Comparison of ENCODE assay signal across 19 cellular contexts in the genomic region with DNA sequence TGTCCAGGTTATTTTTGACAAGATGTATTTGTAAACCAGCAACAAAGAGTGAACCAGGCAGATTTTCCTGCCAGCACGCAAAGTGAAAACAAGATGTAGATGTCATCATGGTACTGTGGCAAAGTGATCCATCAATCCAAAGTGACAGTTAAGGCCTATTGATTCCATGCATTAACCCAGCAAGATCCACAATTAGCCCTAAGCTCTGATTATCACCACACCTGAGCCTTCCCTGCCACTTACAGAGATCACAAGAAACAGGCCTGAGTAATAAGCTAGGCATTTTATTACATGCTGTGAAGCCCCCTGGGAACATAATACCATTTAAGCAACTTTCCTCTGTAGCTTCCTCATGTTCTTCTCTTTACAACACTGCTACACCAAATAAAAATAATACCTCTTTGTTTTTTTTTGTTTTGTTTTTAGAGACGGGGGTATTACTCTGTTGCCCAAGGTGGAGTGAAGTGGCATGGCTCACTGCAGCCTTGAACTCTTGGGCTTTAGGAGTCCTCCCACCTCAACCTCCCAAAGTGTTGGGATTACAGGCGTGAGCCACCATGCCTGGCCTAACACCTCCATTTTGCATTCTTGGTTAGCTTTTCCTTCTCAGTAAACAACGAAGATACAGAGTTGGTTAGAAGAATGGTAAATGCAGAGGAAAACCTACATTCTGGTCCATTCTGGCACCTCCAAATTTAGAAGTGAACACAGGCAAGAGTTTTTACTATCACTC.
DNase-seq lines count a peak whose midpoint lies in the region; ATAC-seq and TF ChIP-seq lines count a peak whose summit lies in the region.
"Had no signal": no experiment of that assay in that cellular context is flagged by ENCODE, and none has a peak within 500 bp of the region (broad histone marks: within the 10 kb centered on the region; RNA-seq: fewer than 3 reads in every experiment).

No MANE protein-coding gene starts in this region.

- peaks cover 54% of the 10 kb centered on the region for H3K4me1 ChIP-seq in HUES64 (ENCODE audit: insufficient read depth, low read length)
- H3K4me1 ChIP-seq in neuron (ENCODE audit: insufficient read depth, low read length): peaks cover 28% of the 10 kb centered on the region
- H3K4me1 ChIP-seq in ascending aorta: no peaks in the 10 kb centered on the region

- H3K4me3 Mint-ChIP-seq in endothelial cell (ENCODE audit: unreplicated experiment): peak overlapping the region; percentile 43
- H3K4me3 Mint-ChIP-seq in T-helper 2 cell treated with Interferon-gamma antibody and Interleukin-4, amounts not matched to agents 5 μg/mL and 100 μg/mL, for 36 hours: no peak overlapping the region
- H3K4me3 Mint-ChIP-seq: activated naive CD8-positive, alpha-beta T cell treated with anti-CD3 and anti-CD28 coated beads, Interleukin-2, amount 50 U/mL, for 24 hours; CD8-positive, alpha-beta memory T cell; central memory CD8-positive, alpha-beta T cell had no signal

- H3K36me3 Mint-ChIP-seq in endothelial cell (ENCODE audit: low read depth, unreplicated experiment): peaks cover 3% of the 10 kb centered on the region
- no peaks in the 10 kb centered on the region for H3K36me3 Mint-ChIP-seq in T-helper 2 cell treated with Interferon-gamma antibody and Interleukin-4, amounts not matched to agents 5 μg/mL and 100 μg/mL, for 36 hours (ENCODE audit: low read depth)
- H3K36me3 Mint-ChIP-seq: CD8-positive, alpha-beta memory T cell had no signal

- H3K36me3 ChIP-seq in HUES64 (ENCODE audit: insufficient read depth, low read length): no peaks in the 10 kb centered on the region
- no peaks in the 10 kb centered on the region for H3K36me3 ChIP-seq in neuron (ENCODE audit: insufficient read depth, low read length)
- no peaks in the 10 kb centered on the region for H3K36me3 ChIP-seq in ascending aorta
- H3K36me3 ChIP-seq: left ventricle myocardium inferior, thoracic aorta had no signal

- H3K27ac ChIP-seq in HUES64 (ENCODE audit: low read depth, low read length) (peak overlapping the region; percentile 94), ascending aorta (no peak overlapping the region)
- H3K27ac ChIP-seq: KMS-11, left ventricle myocardium inferior, thoracic aorta had no signal

- intact Hi-C loops in ascending aorta (cut with DNase I): no loop called here

- peak overlapping the region; percentile 97 for H3K27ac Mint-ChIP-seq in endothelial cell (ENCODE audit: unreplicated experiment)
- H3K27ac Mint-ChIP-seq in T-helper 2 cell treated with Interferon-gamma antibody and Interleukin-4, amounts not matched to agents 5 μg/mL and 100 μg/mL, for 36 hours: no peak overlapping the region
- H3K27ac Mint-ChIP-seq: activated naive CD8-positive, alpha-beta T cell treated with anti-CD3 and anti-CD28 coated beads, Interleukin-2, amount 50 U/mL, for 24 hours; activated T-helper 2 cell treated with anti-CD3 and anti-CD28 coated beads, Interferon-gamma antibody, Interleukin-2, Interleukin-4, amounts not matched to agents 10 μg/mL and 5 μg/mL and 100 μg/mL, durations not matched to agents 14 hours and 24 hours and 36 hours; CD8-positive, alpha-beta memory T cell had no signal

- H3K9ac ChIP-seq in HUES64 (ENCODE audit: low read depth, low read length): peak overlapping the region; percentile 65; the same call in 1 of the 2 replicates
- H3K9ac ChIP-seq: KMS-11 had no signal

- peaks cover 4% of the 10 kb centered on the region for H3K27me3 Mint-ChIP-seq in endothelial cell (ENCODE audit: unreplicated experiment)
- H3K27me3 Mint-ChIP-seq in T-helper 2 cell treated with Interferon-gamma antibody and Interleukin-4, amounts not matched to agents 5 μg/mL and 100 μg/mL, for 36 hours (ENCODE audit: low read depth): no peaks in the 10 kb centered on the region

- WGBS in HUES64: 70% methylated on average over 2 of the region's 4 CpGs

- peak overlapping the region; percentile 42 for H2AFZ ChIP-seq in neuron (ENCODE audit: low read depth, low read length)

- TF ChIP-seq CTCF in endothelial cell (IDR thresholded peaks at IDR 0.05; ENCODE audit: unreplicated experiment): no peak
- TF ChIP-seq CTCF in ascending aorta (IDR thresholded peaks at IDR 0.05): no peak

- H3K4me1 Mint-ChIP-seq in endothelial cell (ENCODE audit: unreplicated experiment): peaks cover 78% of the 10 kb centered on the region
- H3K4me1 Mint-ChIP-seq in T-helper 2 cell treated with Interferon-gamma antibody and Interleukin-4, amounts not matched to agents 5 μg/mL and 100 μg/mL, for 36 hours (ENCODE audit: low read depth): no peaks in the 10 kb centered on the region
- H3K4me1 Mint-ChIP-seq: activated naive CD8-positive, alpha-beta T cell treated with anti-CD3 and anti-CD28 coated beads, Interleukin-2, amount 50 U/mL, for 24 hours; CD8-positive, alpha-beta memory T cell; central memory CD8-positive, alpha-beta T cell had no signal

- H3K4me3 ChIP-seq in HUES64 (ENCODE audit: low read length): no peak overlapping the region
- no peak overlapping the region for H3K4me3 ChIP-seq in neuron (ENCODE audit: low read length)
- no peak overlapping the region for H3K4me3 ChIP-seq in ascending aorta
- H3K4me3 ChIP-seq: left ventricle myocardium inferior, thoracic aorta had no signal

- no peak for ATAC-seq in HG02798 (IDR thresholded peaks at IDR 0.05; ENCODE audit: poor library complexity, unreplicated experiment)
- ATAC-seq: activated naive CD8-positive, alpha-beta T cell treated with anti-CD3 and anti-CD28 coated beads, Interleukin-2, amount 50 U/mL, for 24 hours had no signal

- no peaks in the 10 kb centered on the region for H3K9me3 Mint-ChIP-seq in endothelial cell (ENCODE audit: unreplicated experiment)
- H3K9me3 Mint-ChIP-seq in T-helper 2 cell treated with Interferon-gamma antibody and Interleukin-4, amounts not matched to agents 5 μg/mL and 100 μg/mL, for 36 hours: no peaks in the 10 kb centered on the region
- H3K9me3 Mint-ChIP-seq: activated naive CD8-positive, alpha-beta T cell treated with anti-CD3 and anti-CD28 coated beads, Interleukin-2, amount 50 U/mL, for 24 hours; activated T-helper 2 cell treated with anti-CD3 and anti-CD28 coated beads, Interferon-gamma antibody, Interleukin-2, Interleukin-4, amounts not matched to agents 10 μg/mL and 5 μg/mL and 100 μg/mL, durations not matched to agents 14 hours and 24 hours and 36 hours; central memory CD8-positive, alpha-beta T cell had no signal

- DNase-seq in NCI-H748 treated with DMSO at 0.1 percent for 48 hours (lab: John Stamatoyannopoulos, UW) (peak; percentile 68), endothelial cell (ENCODE audit: low spot score) (no peak), ascending aorta (ENCODE audit: low spot score in 2 of 2) (no peak), nucleus accumbens (lab: John Stamatoyannopoulos, UW) (no peak)
- DNase-seq in T-helper 2 cell treated with Interferon-gamma antibody and Interleukin-4, amounts not matched to agents 5 μg/mL and 100 μg/mL, for 36 hours (ENCODE audit: low spot score): no peak
- DNase-seq: activated naive CD8-positive, alpha-beta T cell treated with anti-CD3 and anti-CD28 coated beads, Interleukin-2, amount 50 U/mL, for 24 hours; CD8-positive, alpha-beta memory T cell; left ventricle myocardium inferior; NCI-H1048; Right ventricle myocardium superior; small intestine; stimulated activated CD4-positive, alpha-beta T cell treated with anti-CD3 and anti-CD28 coated beads, Interleukin-4, amount 100 ng/mL, for 4 hours had no signal

- H3K27me3 ChIP-seq in HUES64 (ENCODE audit: insufficient read depth, low read length) (no peaks in the 10 kb centered on the region), neuron (ENCODE audit: insufficient read depth, low read length) (no peaks in the 10 kb centered on the region), ascending aorta (no peaks in the 10 kb centered on the region)

- H3K9me3 ChIP-seq in HUES64 (ENCODE audit: insufficient read depth, low read depth, low read length) (no peaks in the 10 kb centered on the region), neuron (ENCODE audit: low read length) (no peaks in the 10 kb centered on the region), ascending aorta (no peaks in the 10 kb centered on the region)
- H3K9me3 ChIP-seq: left ventricle myocardium inferior, thoracic aorta had no signal
